In genomic region chr6:136612666-136613389, GRCh38 we compare ENCODE assay signal across 21 cellular contexts.
DNase-seq lines count a peak whose midpoint lies in the region; ATAC-seq, FAIRE-seq and TF ChIP-seq lines count a peak whose summit lies in the region.
"Had no signal": no experiment of that assay in that cellular context is flagged by ENCODE, and none has a peak within 500 bp of the region (broad histone marks: within the 10 kb centered on the region; RNA-seq: fewer than 3 reads in every experiment).

No MANE protein-coding gene starts in this region.

- no peak overlapping the region for H3K23ac ChIP-seq in H1 (ENCODE audit: insufficient read length)

- H2BK120ac ChIP-seq in H1 (replicated peaks; ENCODE audit: low read depth, low read length), result peak overlapping the region; percentile 39

- H3K9ac ChIP-seq in HUES64 (ENCODE audit: low read depth, low read length) (no peak overlapping the region), H1 (replicated peaks in 1 of 4; ENCODE audit: extremely low read depth in 1 of 4, low read depth in 3 of 4, low read length in 3 of 4) (no peak overlapping the region), skeletal muscle satellite cell (ENCODE audit: low read depth, low read length) (no peak overlapping the region)

- peak overlapping the region; percentile 27; the same call in 1 of the 2 replicates for H2BK5ac ChIP-seq in H1 (ENCODE audit: low read depth, low read length)

- no peak overlapping the region for H4K91ac ChIP-seq in H1 (replicated peaks; ENCODE audit: insufficient read length, low read length)

- peaks cover 52% of the 10 kb centered on the region for H3K4me1 ChIP-seq in HUES64 (ENCODE audit: insufficient read depth, low read length)
- H3K4me1 ChIP-seq in H1 (replicated peaks in 1 of 4; ENCODE audit: control insufficient read depth in 3 of 4, insufficient read depth in 4 of 4, low read length in 3 of 4), result peaks cover 0 to 8% (median 1%) of the 10 kb centered on the region in 4 experiments; a peak in 4 of 7 replicates
- peaks cover 60% of the 10 kb centered on the region for H3K4me1 ChIP-seq in skeletal muscle satellite cell (ENCODE audit: control insufficient read depth, insufficient read depth, low read length)
- peaks cover 0 to 12% of the 10 kb centered on the region in 2 donors for H3K4me1 ChIP-seq in right atrium auricular region

- peaks cover 13% of the 10 kb centered on the region for H3K36me3 Mint-ChIP-seq in natural killer cell

- H2AK5ac ChIP-seq in H1 (ENCODE audit: low read depth, low read length), result no peak overlapping the region

- ATAC-seq in natural killer cell, result no peak

- peak overlapping the region; percentile 3 for H4K5ac ChIP-seq in H1 (ENCODE audit: insufficient read length, low read depth, low read length)

- no peaks in the 10 kb centered on the region for H3K79me1 ChIP-seq in H1 (ENCODE audit: low read depth, low read length)

- POLR2A ChIA-PET in H1 (lab: Charles Lee; ENCODE audit: partially characterized antibody), result interaction anchor here (0.9 kb wide), 1 partner anchor 88 kb away, joined by 3 read pairs; no protein-coding TSS in a partner anchor

- TF ChIP-seq CTCF in H1 (IDR thresholded peaks at IDR 0.05; ENCODE audit: control extremely low read depth in 1 of 3, insufficient read depth in 1 of 3, low read depth in 1 of 3, low read length in 3 of 3) (no peak), natural killer cell (IDR thresholded peaks at IDR 0.05) (no peak), right atrium auricular region (IDR thresholded peaks at IDR 0.05) (no peak)

- H3K79me2 ChIP-seq in H1 (ENCODE audit: control insufficient read depth in 1 of 2, insufficient read depth in 2 of 2, low read length in 2 of 2), result no peaks in the 10 kb centered on the region

- H3K56ac ChIP-seq in H1 (replicated peaks; ENCODE audit: insufficient read length, low read depth, low read length), result no peak overlapping the region

- H3K36me3 ChIP-seq in HUES64 (ENCODE audit: insufficient read depth, low read length) (no peaks in the 10 kb centered on the region), H1 (ENCODE audit: control insufficient read depth in 2 of 4, insufficient read depth in 4 of 4, low read length in 3 of 4) (no peaks in the 10 kb centered on the region), skeletal muscle satellite cell (ENCODE audit: insufficient read depth, low read length) (peaks cover 3% of the 10 kb centered on the region), right atrium auricular region (no peaks in the 10 kb centered on the region)
- H3K36me3 ChIP-seq: SJCRH30 had no signal

- H3K4me3 Mint-ChIP-seq in natural killer cell, result no peak overlapping the region

- no peak overlapping the region for H2AFZ ChIP-seq in H1 (ENCODE audit: low read length)
- H2AFZ ChIP-seq: PC-9 had no signal

- peak in 1 of 2 experiments; percentile 84; a peak in 1 of 3 replicates for TF ChIP-seq EP300 in H1 (IDR thresholded peaks at IDR 0.05; ENCODE audit: borderline replicate concordance in 1 of 2, low read depth in 2 of 2, low read length in 2 of 2)

- no peak overlapping the region; the same call in 1 of the 2 replicates for H3K18ac ChIP-seq in H1 (ENCODE audit: extremely low read depth, low read length)

- DNase-seq in NCI-H146 (lab: John Stamatoyannopoulos, UW) (peak; percentile 23), NCI-H146 treated with DMSO at 0.1 percent for 48 hours (lab: John Stamatoyannopoulos, UW; ENCODE audit: unreplicated experiment) (no peak), H1 (ENCODE audit: low read depth in 1 of 2, low spot score in 2 of 2) (no peak), glomerular visceral epithelial cell (ENCODE audit: extremely low spot score) (no peak), natural killer cell (no peak), right atrium auricular region (ENCODE audit: low spot score) (no peak)
- DNase-seq: C1 segment of cervical spinal cord, DMS 273 treated with DMSO at 0.1 percent for 48 hours, GDM1, GOT3, NCI-H1930, NCI-H2171 treated with DMSO at 0.1 percent for 48 hours, NCI-H446 treated with DMSO at 0.1 percent for 48 hours, NCI-H774, PC-9, SJCRH30, SW 1271 had no signal

- H3K23me2 ChIP-seq in H1 (ENCODE audit: low read depth, low read length), result no peaks in the 10 kb centered on the region; the same call in 1 of the 2 replicates

- H3K27me3 Mint-ChIP-seq in natural killer cell (ENCODE audit: low read depth in 2 of 2), result no peaks in the 10 kb centered on the region

- no peak for FAIRE-seq in H1 (lab: Jason Lieb, UNC)
- FAIRE-seq: GM12891 had no signal

- H3K14ac ChIP-seq in H1 (ENCODE audit: insufficient read length), result no peak overlapping the region

- H3K27me3 ChIP-seq in HUES64 (ENCODE audit: insufficient read depth, low read length) (no peaks in the 10 kb centered on the region), H1 (replicated peaks in 1 of 4; ENCODE audit: control insufficient read depth in 3 of 4, extremely low read depth in 1 of 4, insufficient read depth in 3 of 4, low read length in 3 of 4) (no peaks in the 10 kb centered on the region), skeletal muscle satellite cell (ENCODE audit: control insufficient read depth, insufficient read depth, low read length) (no peaks in the 10 kb centered on the region), right atrium auricular region (no peaks in the 10 kb centered on the region)
- H3K27me3 ChIP-seq: SJCRH30 had no signal

- no peak overlapping the region for H3K4me3 ChIP-seq in HUES64 (ENCODE audit: low read length)
- peak overlapping the region in 1 of 4 experiments; percentile 24; a peak in 1 of 8 replicates for H3K4me3 ChIP-seq in H1 (ENCODE audit: extremely low read depth in 1 of 4, insufficient read depth in 2 of 4, low read depth in 3 of 4, low read length in 4 of 4)
- H3K4me3 ChIP-seq in skeletal muscle satellite cell (ENCODE audit: low read length), result no peak overlapping the region
- no peak overlapping the region for H3K4me3 ChIP-seq in right atrium auricular region
- H3K4me3 ChIP-seq: PC-9, SJCRH30 had no signal

- H3K27ac Mint-ChIP-seq in natural killer cell, result no peak overlapping the region

- H3K4me1 Mint-ChIP-seq in natural killer cell, result peaks cover 4 to 12% of the 10 kb centered on the region in 2 donors

- H3K9me3 Mint-ChIP-seq in natural killer cell, result no peaks in the 10 kb centered on the region

- no peak overlapping the region for H2BK12ac ChIP-seq in H1 (ENCODE audit: low read depth, low read length)

- intact Hi-C loops in natural killer cell (cut with micrococcal nuclease), result no loop called here

- H3K4ac ChIP-seq in H1 (replicated peaks; ENCODE audit: insufficient read length, low read depth, low read length), result no peak overlapping the region

- no peak for TF ChIP-seq POLR2A in H1 (IDR thresholded peaks at IDR 0.05; ENCODE audit: control extremely low read depth in 1 of 2, low read depth in 2 of 2, low read length in 2 of 2)

- no peak overlapping the region for H2BK15ac ChIP-seq in H1 (ENCODE audit: low read length)

- no peak for TF ChIP-seq RAD21 in H1 (IDR thresholded peaks at IDR 0.05 in 1 of 2, conservative IDR thresholded peaks at IDR 0.05 in 1 of 2; ENCODE audit: low read depth in 2 of 2, low read length in 2 of 2)

- no peak overlapping the region for H2BK20ac ChIP-seq in H1 (ENCODE audit: low read length)

- peak overlapping the region in 1 of 2 experiments; percentile 18; a peak in 2 of 4 replicates for H3K4me2 ChIP-seq in H1 (ENCODE audit: insufficient read depth in 1 of 2, low read depth in 2 of 2, low read length in 2 of 2)
- H3K4me2 ChIP-seq in skeletal muscle satellite cell (ENCODE audit: low read length), result peak overlapping the region; percentile 1
- H3K4me2 ChIP-seq: PC-9 had no signal

- no peak overlapping the region for H4K8ac ChIP-seq in H1 (ENCODE audit: extremely low read depth, insufficient read depth, low read length)

- CTCF ChIA-PET in H1 (lab: Charles Lee; ENCODE audit: partially characterized antibody), result interaction anchor here (0.6 to 1.9 kb wide), 9 partner anchors 11 to 343 kb away, joined by 3 to 5 read pairs (median 4); partner anchors contain the start of gene MAP3K5

- H3K27ac ChIP-seq in HUES64 (ENCODE audit: low read depth, low read length) (peak overlapping the region; percentile 88), H1 (ENCODE audit: low read depth, low read length) (no peak overlapping the region), right atrium auricular region (no peak overlapping the region)
- H3K27ac ChIP-seq: 22Rv1, PC-9, SJCRH30 had no signal

- H4K20me1 ChIP-seq in H1 (replicated peaks in 1 of 2; ENCODE audit: control insufficient read depth in 1 of 2, insufficient read depth in 2 of 2, low read length in 2 of 2), result no peaks in the 10 kb centered on the region

- no peaks in the 10 kb centered on the region for H3K9me3 ChIP-seq in HUES64 (ENCODE audit: insufficient read depth, low read depth, low read length)
- H3K9me3 ChIP-seq in H1 (ENCODE audit: insufficient read depth in 2 of 2, low read depth in 1 of 2, low read length in 1 of 2), result no peaks in the 10 kb centered on the region
- no peaks in the 10 kb centered on the region for H3K9me3 ChIP-seq in skeletal muscle satellite cell (replicated peaks; ENCODE audit: low read length)
- no peaks in the 10 kb centered on the region for H3K9me3 ChIP-seq in right atrium auricular region
- H3K9me3 ChIP-seq: SJCRH30 had no signal

- 55% methylated on average over 3 of the region's 6 CpGs for WGBS in HUES64
- 48% methylated on average over 6 of the region's 6 CpGs; no CpG with 5 or more reads in 1 of the 2 experiments for WGBS in H1 (ENCODE audit: extremely low coverage in 1 of 2, insufficient coverage in 1 of 2, insufficient read length in 1 of 2, insufficient replicate concordance in 2 of 2, low coverage in 1 of 2, low lambda C conversion rate in 2 of 2, missing lambda C conversion rate in 1 of 2), 2 experiments

TF ChIP-seq in H1, 55 proteins besides CTCF, POLR2A, EP300 and RAD21 (continues in another document):
- TF ChIP-seq RNF2 (IDR thresholded peaks at IDR 0.05; ENCODE audit: borderline replicate concordance, low read depth, low read length, missing control alignments, poor library complexity, severe bottlenecking) (no peak), PHF8 (conservative IDR thresholded peaks at IDR 0.05; ENCODE audit: low read depth, low read length) (no peak), SAP30 (IDR thresholded peaks at IDR 0.05; ENCODE audit: insufficient read depth, insufficient replicate concordance, low read length) (no peak), SP1 (IDR thresholded peaks at IDR 0.05; ENCODE audit: low read depth, low read length) (peak; percentile 65; the same call in 1 of the 2 replicates), MAX (IDR thresholded peaks at IDR 0.05) (no peak), BCL11A (IDR thresholded peaks at IDR 0.05; ENCODE audit: low read depth in 2 of 2, low read length in 2 of 2) (peak in 1 of 2 experiments; percentile 64), GTF2F1 (IDR thresholded peaks at IDR 0.05; ENCODE audit: borderline replicate concordance, low read depth, low read length) (no peak), HDAC2 (IDR thresholded peaks at IDR 0.05; ENCODE audit: borderline replicate concordance in 1 of 2, low read depth in 2 of 2, low read length in 2 of 2) (peak in 1 of 2 experiments; percentile 48; a peak in 1 of 4 replicates), NRF1 (IDR thresholded peaks at IDR 0.05; ENCODE audit: low read depth, low read length) (no peak)
